ENCODE assay signal across 11 cellular contexts in the genomic region with DNA sequence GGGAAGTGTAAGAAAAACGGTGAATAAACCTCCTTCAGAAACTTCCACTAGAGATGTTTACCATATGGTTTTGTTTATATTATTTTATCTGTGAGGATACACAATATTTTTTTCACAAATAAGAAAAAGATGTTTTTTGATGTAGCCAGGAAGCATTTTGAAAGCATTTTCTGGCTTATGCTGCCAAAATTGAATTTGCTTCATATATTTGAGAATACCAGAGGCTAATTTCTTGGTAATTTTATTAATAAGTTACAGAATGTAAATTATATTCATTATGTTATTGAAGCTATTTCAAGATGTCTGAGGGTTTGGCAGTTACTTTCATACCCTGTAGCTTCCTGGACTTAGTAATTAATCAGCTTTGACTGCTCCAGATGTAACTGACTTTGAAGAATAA.
"Had no signal": no experiment of that assay in that cellular context is flagged by ENCODE, and none has a peak within 500 bp of the region (broad histone marks: within the 10 kb centered on the region; RNA-seq: fewer than 3 reads in every experiment).

No MANE protein-coding gene starts in this region.

- DNase-seq: GM23248, GOT3, H7, H9, HCEC 1CT, HFFc6 had no signal

- H2AFZ ChIP-seq: GM23248, GM23338 had no signal

- H3K4me3 ChIP-seq: GM23248, GM23338, HAP-1 had no signal

- FAIRE-seq: H1, H54 had no signal

- H3K4me2 ChIP-seq: GM23338 had no signal

- H3K36me3 ChIP-seq: HAP-1 had no signal

- H3K27ac ChIP-seq: GM23248 had no signal

- ATAC-seq: GM23338, HCT116 had no signal

- H3K9ac ChIP-seq: GM23248 had no signal

- H3K9me3 ChIP-seq: HAP-1 had no signal

- H3K4me1 ChIP-seq: HAP-1 had no signal
